8 cellular contexts compared by ENCODE assay signal in genomic region chr5:115626444-115626823, GRCh38. TPM values are rescaled to one million over a fixed set of nuclear protein-coding genes. Genes with fewer than 3 reads are reported as not detected.
DNase-seq lines count a peak whose midpoint lies in the region; ATAC-seq, FAIRE-seq and TF ChIP-seq lines count a peak whose summit lies in the region.

No MANE protein-coding gene starts in this region.

- no peak overlapping the region for H3K4me3 Mint-ChIP-seq in WTC11

- no peak for DNase-seq in A673 (ENCODE audit: low spot score)
- DNase-seq in WTC11 (ENCODE audit: low spot score) = no peak
- no peak for DNase-seq in left ventricle myocardium superior
- no peak for DNase-seq in small intestine
- no peak for DNase-seq in SKM-1 treated with dmso at 0.1 percent for 144 hours (lab: John Stamatoyannopoulos, UW; ENCODE audit: unreplicated experiment)
- no peak for DNase-seq in NCI-H187 (lab: John Stamatoyannopoulos, UW)

- intact Hi-C loops in A673 (cut with micrococcal nuclease; ENCODE audit: unreplicated experiment) = loop anchor here (10.0 kb wide), 1 partner anchor 1138 kb away; no protein-coding TSS in a partner anchor
- intact Hi-C loops in left ventricle myocardium superior (cut with micrococcal nuclease) = no loop called here

- TF ChIP-seq CTCF in A673 (conservative IDR thresholded peaks at IDR 0.05; ENCODE audit: low read depth, low read length) (no peak), WTC11 (IDR thresholded peaks at IDR 0.05) (no peak)

- TSS peak; percentile 98 for BruUV-seq in A673 (replicated peaks; lab: Mats Ljungman, UMichigan)

- peak overlapping the region; percentile 72 for H3K27ac ChIP-seq in A673 (ENCODE audit: low read depth, low read length, poor library complexity, severe bottlenecking)
- H3K27ac ChIP-seq in small intestine (ENCODE audit: low read depth in 1 of 2, low read length in 1 of 2) = peak overlapping the region; percentile 70 to 97

- H3K27ac Mint-ChIP-seq in WTC11 = peak overlapping the region; percentile 97

- CTCF ChIA-PET in A673 (lab: Charles Lee) (no interaction called here), WTC11 (lab: Charles Lee) (no interaction called here)

- H3K27me3 ChIP-seq in A673 (replicated peaks; ENCODE audit: insufficient read depth, low read depth, low read length, poor library complexity) (no peaks in the 10 kb centered on the region), small intestine (ENCODE audit: control insufficient read depth in 2 of 2, insufficient read depth in 2 of 2, low read length in 2 of 2) (no peaks in the 10 kb centered on the region)

- FAIRE-seq in small intestine (lab: Jason Lieb, UNC) = no peak

- H3K4me3 ChIP-seq in A673 (ENCODE audit: low read depth, low read length, poor library complexity, severe bottlenecking) (peak overlapping the region; percentile 90), small intestine (ENCODE audit: low read depth in 1 of 2, low read length in 2 of 2) (peak overlapping the region; percentile 17 to 55)

- H3K27me3 Mint-ChIP-seq in WTC11 (ENCODE audit: low read depth) = no peaks in the 10 kb centered on the region

- H3K9me3 Mint-ChIP-seq in WTC11 = peaks cover 7% of the 10 kb centered on the region; the same call in 1 of the 2 replicates

- POLR2A ChIA-PET in A673 (lab: Charles Lee; ENCODE audit: low non-redundant PET) = no interaction called here
- POLR2A ChIA-PET in WTC11 (lab: Charles Lee) = no interaction called here

- peaks cover 24% of the 10 kb centered on the region for H3K4me1 ChIP-seq in A673 (ENCODE audit: insufficient read depth, low read length, poor library complexity, severe bottlenecking)
- peaks cover 2 to 17% of the 10 kb centered on the region in 2 donors for H3K4me1 ChIP-seq in small intestine (ENCODE audit: control insufficient read depth in 2 of 2, insufficient read depth in 1 of 2, low read depth in 1 of 2, low read length in 1 of 2)

- peak; percentile 37 for ATAC-seq in GM18909 (IDR thresholded peaks at IDR 0.05; ENCODE audit: poor library complexity, unreplicated experiment)
- ATAC-seq in HG03108 (IDR thresholded peaks at IDR 0.05; ENCODE audit: unreplicated experiment) = peak; percentile 25
- ATAC-seq in WTC11 = peak; percentile 5
- peak; percentile 41 for ATAC-seq in left ventricle myocardium superior

- WGBS in small intestine, 3 donors = 0 to 1% (median 0%) methylated on average over 9 of the region's 9 CpGs

- H3K4me1 Mint-ChIP-seq in WTC11 = peaks cover 8% of the 10 kb centered on the region

- H3K9me3 ChIP-seq in A673 (ENCODE audit: low read depth, low read length, poor library complexity, severe bottlenecking) (no peaks in the 10 kb centered on the region), small intestine (ENCODE audit: control insufficient read depth, low read depth) (no peaks in the 10 kb centered on the region)

- H3K36me3 ChIP-seq in A673 (ENCODE audit: insufficient read depth, low read length, poor library complexity, severe bottlenecking) (no peaks in the 10 kb centered on the region), small intestine (ENCODE audit: control insufficient read depth in 2 of 2, insufficient read depth in 2 of 2, low read length in 2 of 2) (no peaks in the 10 kb centered on the region)

- H3K36me3 Mint-ChIP-seq in WTC11 = no peaks in the 10 kb centered on the region

TF ChIP-seq in WTC11, 78 proteins besides CTCF, POLR2A, EP300 and RAD21:
- no peak for TF ChIP-seq EMX1 (CRISPR knock-in tag; IDR thresholded peaks at IDR 0.05)
TF ChIP-seq in WTC11: peak in this region for 0.

RNA-seq across cellular contexts. Expression of gene TMED7, which starts 0.6 kb away (rescaled TPM):
- total RNA-seq in A673 (2021) (62.8 and 65.1 TPM in 2 replicates), WTC11 (2021) (81.3 to 86.5 TPM (median 84.9 TPM) in 3 replicates), left ventricle myocardium superior (66.7 TPM)
- polyA plus RNA-seq in small intestine = 10 to 100 TPM; 12.7 to 38.4 (median 13.0) TPM

RNA-seq across cellular contexts. Expression of gene TICAM2, which starts 24.2 kb away (rescaled TPM):
- total RNA-seq in A673 (2021) (0.32 and 1.3 TPM in 2 replicates), WTC11 (2021) (0.66 to 1.0 TPM in 2 of 3 replicates, not detected in the other), left ventricle myocardium superior (3.0 TPM)
- polyA plus RNA-seq in small intestine = 1 to 10 TPM in 2 of 3 donors, under 1 TPM in 1; 0.27 to 1.6 (median 1.4) TPM
